ENCODE assay signal across 17 cellular contexts in genomic region chr16:48421741-48422140, GRCh38.
"Had no signal": no experiment of that assay in that cellular context is flagged by ENCODE, and none has a peak within 500 bp of the region (broad histone marks: within the 10 kb centered on the region; RNA-seq: fewer than 3 reads in every experiment).

No MANE protein-coding gene starts in this region.

- H3K9me3 ChIP-seq: mucosa of descending colon, neutrophil, right atrium auricular region, sigmoid colon had no signal

- H3K27ac ChIP-seq: foreskin keratinocyte, neutrophil, right atrium auricular region, sigmoid colon, skin epidermis had no signal

- H3K27me3 ChIP-seq: neutrophil, right atrium auricular region, sigmoid colon had no signal

- H3K4me1 ChIP-seq: foreskin keratinocyte, right atrium auricular region, sigmoid colon had no signal

- DNase-seq: effector memory CD4-positive, alpha-beta T cell; foreskin keratinocyte; immature natural killer cell; kidney; left cardiac atrium; left ventricle myocardium superior; mesendoderm; mucosa of descending colon; naive thymus-derived CD8-positive, alpha-beta T cell; posterior cingulate gyrus; sigmoid colon; stimulated activated CD4-positive, alpha-beta T cell treated with anti-CD3 and anti-CD28 coated beads, Interleukin-12 subunit alpha, Interleukin-12 subunit beta, amount 100 ng/mL, for 4 hours; stimulated activated naive CD4-positive, alpha-beta T cell treated with Interleukin-2 at 50 U/mL for 16 hours had no signal

- H3K36me3 ChIP-seq: neutrophil, right atrium auricular region, sigmoid colon had no signal

- H3K4me3 ChIP-seq: lung, mucosa of descending colon, right atrium auricular region, sigmoid colon, skin epidermis had no signal
